ENCODE assay signal across 9 cellular contexts in genomic region chr2:181991171-181991885, GRCh38. TPM values are rescaled to one million over a fixed set of nuclear protein-coding genes. Genes with fewer than 3 reads are reported as not detected.
DNase-seq lines count a peak whose midpoint lies in the region; ATAC-seq and TF ChIP-seq lines count a peak whose summit lies in the region.
"Had no signal": no experiment of that assay in that cellular context is flagged by ENCODE, and none has a peak within 500 bp of the region (broad histone marks: within the 10 kb centered on the region; RNA-seq: fewer than 3 reads in every experiment).

No MANE protein-coding gene starts in this region.

- H3K27me3 Mint-ChIP-seq in natural killer cell (ENCODE audit: low read depth in 2 of 2) = no peaks in the 10 kb centered on the region

- ATAC-seq in GM19035 (IDR thresholded peaks at IDR 0.05; ENCODE audit: unreplicated experiment) (peak; percentile 99), HG02623 (IDR thresholded peaks at IDR 0.05; ENCODE audit: unreplicated experiment) (peak; percentile 95), HG03571 (IDR thresholded peaks at IDR 0.05; ENCODE audit: unreplicated experiment) (peak; percentile 95), natural killer cell (no peak)

- no peaks in the 10 kb centered on the region for H3K4me1 Mint-ChIP-seq in natural killer cell

- H3K36me3 Mint-ChIP-seq in natural killer cell = no peaks in the 10 kb centered on the region

- intact Hi-C loops in natural killer cell (cut with micrococcal nuclease) = no loop called here

- no peaks in the 10 kb centered on the region for H3K9me3 Mint-ChIP-seq in natural killer cell

- no peak for TF ChIP-seq CTCF in natural killer cell (IDR thresholded peaks at IDR 0.05)

- H3K4me3 Mint-ChIP-seq in natural killer cell = no peak overlapping the region

- no peak overlapping the region for H3K27ac Mint-ChIP-seq in natural killer cell

- DNase-seq in midbrain (lab: John Stamatoyannopoulos, UW) = peak; percentile 2
- no peak for DNase-seq in natural killer cell
- DNase-seq in iPS-NIHi11 (ENCODE audit: low spot score) = no peak
- no peak for DNase-seq in occipital lobe (lab: John Stamatoyannopoulos, UW)
- DNase-seq in NCI-H524 treated with DMSO at 0.1 percent for 48 hours (lab: John Stamatoyannopoulos, UW) = no peak
- DNase-seq: NCI-H1105 had no signal

RNA-seq across cellular contexts. Expression of gene PPP1R1C, which starts 5.7 kb away (rescaled TPM):
- not detected for total RNA-seq in natural killer cell
- 2.7 TPM for total RNA-seq in occipital lobe

Comparison
In these comparisons a context has a peak if more than half of its experiments do, and no peak if none do; other contexts are left out.
1. ATAC-seq: peak in GM19035 (single experiment), HG02623 (single experiment) and HG03571 (single experiment); none in natural killer cell (0 of 3).